1 cellular context compared by ENCODE assay signal in the genomic region with DNA sequence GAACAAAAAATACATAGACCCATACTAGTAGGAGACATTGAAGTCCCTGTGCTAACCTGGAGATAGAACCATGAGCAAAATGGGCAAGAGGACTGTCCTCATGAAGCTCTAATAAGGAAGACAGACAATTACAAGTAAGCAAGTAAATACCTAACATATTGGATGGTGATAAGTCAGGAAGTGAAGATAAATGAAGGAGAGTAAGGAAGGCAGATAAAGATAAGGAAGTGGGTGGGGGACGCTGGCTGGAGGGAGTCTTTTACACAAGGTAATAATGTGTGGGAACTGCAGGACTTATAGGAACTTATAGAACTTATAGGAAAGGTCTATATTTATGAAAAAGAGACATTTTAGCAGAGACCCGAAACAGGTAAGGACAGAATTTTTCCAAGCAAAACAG.
TF ChIP-seq lines count a peak whose summit lies in the region.

No MANE protein-coding gene starts in this region.

TF ChIP-seq in endothelial cell of umbilical vein, 7 proteins besides CTCF, POLR2A, EP300 and RAD21:
- TF ChIP-seq JUN (IDR thresholded peaks at IDR 0.05; ENCODE audit: borderline replicate concordance, insufficient read depth, insufficient read length, low read depth) = no peak
- TF ChIP-seq, protein P1, sequence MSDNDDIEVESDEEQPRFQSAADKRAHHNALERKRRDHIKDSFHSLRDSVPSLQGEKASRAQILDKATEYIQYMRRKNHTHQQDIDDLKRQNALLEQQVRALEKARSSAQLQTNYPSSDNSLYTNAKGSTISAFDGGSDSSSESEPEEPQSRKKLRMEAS (IDR thresholded peaks at IDR 0.05; ENCODE audit: insufficient read depth, insufficient read length) = no peak
- no peak for TF ChIP-seq GATA2 (IDR thresholded peaks at IDR 0.05; ENCODE audit: insufficient read depth, insufficient read length, low read depth, low read length)
- no peak for TF ChIP-seq MYC (IDR thresholded peaks at IDR 0.05; ENCODE audit: low read depth, low read length)
- TF ChIP-seq FOS (IDR thresholded peaks at IDR 0.05; ENCODE audit: borderline replicate concordance, insufficient read depth, low read length) = no peak
- TF ChIP-seq POLR2AphosphoS5 (IDR thresholded peaks at IDR 0.05; ENCODE audit: insufficient read depth, low read depth, low read length) = no peak
- no peak for TF ChIP-seq EZH2 (IDR thresholded peaks at IDR 0.05; ENCODE audit: borderline replicate concordance, low read depth, low read length, severe bottlenecking)
